In the genomic region with DNA sequence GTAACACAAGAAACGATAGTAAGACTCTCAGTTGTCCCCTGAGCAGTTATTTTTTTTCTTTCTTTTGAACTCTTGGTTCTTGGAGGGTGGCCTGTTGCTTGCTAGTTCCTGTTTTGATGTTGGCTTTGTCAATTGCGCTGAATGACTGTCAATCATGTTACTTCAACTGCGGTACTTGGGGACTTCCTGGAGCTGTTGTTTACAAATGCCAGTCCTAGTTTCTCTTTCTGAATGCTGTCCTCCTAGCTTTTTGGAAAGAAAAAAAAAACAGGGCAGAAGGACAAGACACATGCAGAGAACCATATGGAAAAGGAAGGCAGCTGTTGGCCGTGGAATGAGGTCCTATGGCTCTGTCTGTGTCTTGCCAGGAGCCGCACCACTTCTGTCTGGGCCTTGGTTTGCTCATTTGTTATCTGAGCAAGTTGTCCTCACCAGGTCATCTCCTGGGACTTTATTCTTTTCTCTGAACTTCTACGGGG, we compare ENCODE assay signal across 8 cellular contexts. TPM values are rescaled to one million over a fixed set of nuclear protein-coding genes. Genes with fewer than 3 reads are reported as not detected.
DNase-seq lines count a peak whose midpoint lies in the region; ATAC-seq, FAIRE-seq and TF ChIP-seq lines count a peak whose summit lies in the region.

No MANE protein-coding gene starts in this region.

- peak overlapping the region; percentile 70 for H2AFZ ChIP-seq in astrocyte (ENCODE audit: low read depth, low read length)

- DNase-seq in NCI-H69 (lab: John Stamatoyannopoulos, UW): peak; percentile 28
- no peak for DNase-seq in astrocyte (ENCODE audit: low read depth)
- DNase-seq in memory B cell (ENCODE audit: low spot score in 2 of 2): peak in 1 of 2 donors; percentile 69
- no peak for DNase-seq in NCI-H1092 treated with DMSO at 0.1 percent for 48 hours (lab: John Stamatoyannopoulos, UW)
- no peak for DNase-seq in COLO668 (lab: John Stamatoyannopoulos, UW; ENCODE audit: unreplicated experiment)
- DNase-seq in retina: no peak

- H3K4me3 ChIP-seq in astrocyte (ENCODE audit: insufficient read depth, low read depth, low read length): no peak overlapping the region

- H3K9me3 Mint-ChIP-seq in astrocyte (ENCODE audit: unreplicated experiment) (no peaks in the 10 kb centered on the region), memory B cell (no peaks in the 10 kb centered on the region)

- no peak for TF ChIP-seq CTCF in astrocyte (IDR thresholded peaks at IDR 0.05; ENCODE audit: insufficient read depth, low read depth, low read length)

- peaks cover 6% of the 10 kb centered on the region for H3K4me1 ChIP-seq in astrocyte (ENCODE audit: insufficient read depth, low read length)

- H3K79me2 ChIP-seq in astrocyte (ENCODE audit: insufficient read depth, low read length): no peaks in the 10 kb centered on the region

- H3K4me2 ChIP-seq in astrocyte (ENCODE audit: low read length): peak overlapping the region; percentile 23

- no peak overlapping the region for H3K4me3 Mint-ChIP-seq in astrocyte (ENCODE audit: unreplicated experiment)
- peak overlapping the region; percentile 85 for H3K4me3 Mint-ChIP-seq in memory B cell

- H3K27me3 Mint-ChIP-seq in astrocyte (ENCODE audit: low read depth, unreplicated experiment) (peaks cover 2% of the 10 kb centered on the region), memory B cell (no peaks in the 10 kb centered on the region)

- H3K4me1 Mint-ChIP-seq in astrocyte (ENCODE audit: low read depth, unreplicated experiment) (peaks cover 25% of the 10 kb centered on the region), memory B cell (peaks cover 63% of the 10 kb centered on the region)

- H3K27ac Mint-ChIP-seq in astrocyte (ENCODE audit: unreplicated experiment): peak overlapping the region; percentile 10
- H3K27ac Mint-ChIP-seq in memory B cell: peak overlapping the region; percentile 100

- no peaks in the 10 kb centered on the region for H3K36me3 ChIP-seq in astrocyte (ENCODE audit: insufficient read depth, low read length)

- H3K9ac ChIP-seq in astrocyte (ENCODE audit: low read length): no peak overlapping the region

- H3K9me3 ChIP-seq in astrocyte (ENCODE audit: insufficient read depth, low read depth, low read length): no peaks in the 10 kb centered on the region

- H3K36me3 Mint-ChIP-seq in astrocyte (ENCODE audit: low read depth, unreplicated experiment) (no peaks in the 10 kb centered on the region), memory B cell (peaks cover 2% of the 10 kb centered on the region)

- no peak for FAIRE-seq in astrocyte (lab: Jason Lieb, UNC)

- ATAC-seq in GM18867 (IDR thresholded peaks at IDR 0.05; ENCODE audit: unreplicated experiment) (peak; percentile 62), HG02759 (IDR thresholded peaks at IDR 0.05; ENCODE audit: unreplicated experiment) (peak; percentile 57), memory B cell (ENCODE audit: low read depth) (peak; percentile 66)

- no peaks in the 10 kb centered on the region for H4K20me1 ChIP-seq in astrocyte (ENCODE audit: insufficient read depth, low read length)

- H3K27ac ChIP-seq in astrocyte (ENCODE audit: low read depth, low read length): no peak overlapping the region

- no peaks in the 10 kb centered on the region for H3K27me3 ChIP-seq in astrocyte (ENCODE audit: insufficient read depth, low read length)

RNA-seq across cellular contexts. Expression of a gene that starts 7.0 kb away (rescaled TPM):
- total RNA-seq in astrocyte: 79.9 and 84.2 TPM in 2 replicates

RNA-seq across cellular contexts. Expression of a gene that starts 54.3 kb away (rescaled TPM):
- total RNA-seq in astrocyte: 24.1 and 26.3 TPM in 2 replicates

RNA-seq across cellular contexts. Expression of a gene that starts 54.7 kb away (rescaled TPM):
- 80.7 and 82.0 TPM in 2 replicates for total RNA-seq in astrocyte
